ENCODE assay signal across 8 cellular contexts in the genomic region with DNA sequence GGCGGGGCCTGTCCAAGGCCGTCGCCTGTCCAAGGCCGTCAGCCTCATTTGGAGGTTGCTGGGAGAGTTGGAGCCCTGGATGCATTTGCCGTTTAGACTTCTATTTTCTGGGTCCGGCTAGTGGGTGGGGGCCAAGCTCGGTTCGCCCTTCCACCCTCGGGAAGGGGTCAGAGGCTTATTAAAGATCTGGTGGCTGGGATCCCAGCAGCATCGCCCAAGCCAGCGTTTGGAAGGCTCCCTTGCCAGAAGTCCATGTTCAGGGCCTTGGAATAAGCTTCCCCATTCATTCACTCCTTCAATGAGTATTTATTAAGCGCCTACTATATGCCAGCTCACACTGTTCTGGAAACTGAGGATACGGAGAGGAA. TPM values are rescaled to one million over a fixed set of nuclear protein-coding genes. Genes with fewer than 3 reads are reported as not detected.
DNase-seq lines count a peak whose midpoint lies in the region; ATAC-seq and TF ChIP-seq lines count a peak whose summit lies in the region.

No MANE protein-coding gene starts in this region.

- peaks cover 8% of the 10 kb centered on the region for H3K36me3 Mint-ChIP-seq in activated naive CD4-positive, alpha-beta T cell treated with anti-CD3 and anti-CD28 coated beads for 36 hours (ENCODE audit: low read depth)

- peak overlapping the region; percentile 74 for H3K4me3 ChIP-seq in lower lobe of right lung
- H3K4me3 ChIP-seq in transverse colon, result peak overlapping the region in 3 of 4 donors; percentile 64 to 86 (median 77)

- intact Hi-C loops in activated naive CD4-positive, alpha-beta T cell treated with anti-CD3 and anti-CD28 coated beads for 36 hours (cut with micrococcal nuclease), result loop anchor here (5.0 to 10.0 kb wide), 4 partner anchors 455 to 1795 kb away; partner anchors contain the start of genes CUL3 and RHBDD1
- intact Hi-C loops in lower lobe of right lung (cut with DNase I) (no loop called here), transverse colon (cut with DNase I; ENCODE audit: low total_unique reads) (no loop called here)

- DNase-seq in activated naive CD4-positive, alpha-beta T cell treated with anti-CD3 and anti-CD28 coated beads for 36 hours, result no peak
- DNase-seq in activated naive CD4-positive, alpha-beta T cell (lab: John Stamatoyannopoulos, UW), result no peak
- DNase-seq in lower lobe of right lung, result no peak
- DNase-seq in transverse colon, result no peak
- no peak for DNase-seq in glomerular visceral epithelial cell (ENCODE audit: extremely low spot score)
- DNase-seq in stimulated activated CD4-positive, alpha-beta T cell treated with anti-CD3 and anti-CD28 coated beads, Interleukin-4, amount 100 ng/mL, for 24 hours, result no peak

- no peak for TF ChIP-seq EP300 in transverse colon (IDR thresholded peaks at IDR 0.05; ENCODE audit: low read depth)

- WGBS in transverse colon (ENCODE audit: low coverage in 1 of 2), 2 donors, result 17 to 80% methylated on average over 1 to 12 of the region's 13 CpGs

- H3K4me1 ChIP-seq in lower lobe of right lung (peaks cover 33% of the 10 kb centered on the region), transverse colon (peaks cover 0 to 21% (median 9%) of the 10 kb centered on the region in 4 donors)

- no peaks in the 10 kb centered on the region for H3K9me3 Mint-ChIP-seq in activated naive CD4-positive, alpha-beta T cell treated with anti-CD3 and anti-CD28 coated beads for 36 hours

- peak overlapping the region; percentile 71 for H3K27ac Mint-ChIP-seq in activated naive CD4-positive, alpha-beta T cell treated with anti-CD3 and anti-CD28 coated beads for 36 hours

- peak overlapping the region; percentile 69 for H3K4me3 Mint-ChIP-seq in activated naive CD4-positive, alpha-beta T cell treated with anti-CD3 and anti-CD28 coated beads for 36 hours

- TF ChIP-seq CTCF in lower lobe of right lung (IDR thresholded peaks at IDR 0.05) (no peak), transverse colon (IDR thresholded peaks at IDR 0.05) (no peak)

- H3K27me3 ChIP-seq in lower lobe of right lung (ENCODE audit: low read depth) (peaks cover 20% of the 10 kb centered on the region), transverse colon (peaks cover 5% of the 10 kb centered on the region)

- H3K36me3 ChIP-seq in lower lobe of right lung (no peaks in the 10 kb centered on the region), transverse colon (no peaks in the 10 kb centered on the region)

- H3K9me3 ChIP-seq in lower lobe of right lung (no peaks in the 10 kb centered on the region), transverse colon (no peaks in the 10 kb centered on the region)

- no peaks in the 10 kb centered on the region for H3K27me3 Mint-ChIP-seq in activated naive CD4-positive, alpha-beta T cell treated with anti-CD3 and anti-CD28 coated beads for 36 hours (ENCODE audit: low read depth)

- CTCF ChIA-PET in activated naive CD4-positive, alpha-beta T cell treated with anti-CD3 and anti-CD28 coated beads for 36 hours (lab: Charles Lee), result interaction anchor here (0.8 to 1.9 kb wide), 5 partner anchors 10 to 40 kb away, joined by 3 to 8 read pairs (median 5); no protein-coding TSS in a partner anchor

- H3K4me1 Mint-ChIP-seq in activated naive CD4-positive, alpha-beta T cell treated with anti-CD3 and anti-CD28 coated beads for 36 hours (ENCODE audit: low read depth), result peaks cover 34% of the 10 kb centered on the region

- TF ChIP-seq POLR2A in transverse colon (IDR thresholded peaks at IDR 0.05), result no peak

- in situ Hi-C loops in transverse colon (cut with MboI; ENCODE audit: low pct_ligation_motif_present in 1 of 4, low pct_unique_long_range_greater_than_20kb in 1 of 4, low sequenced_read_pairs in 3 of 4), result no loop called here

- ATAC-seq in lower lobe of right lung (no peak), GM21737 (IDR thresholded peaks at IDR 0.05; ENCODE audit: unreplicated experiment) (no peak)

- H3K27ac ChIP-seq in angular gyrus (ENCODE audit: low read depth, low read length) (peak overlapping the region; percentile 84), lower lobe of right lung (peak overlapping the region; percentile 72), transverse colon (peak overlapping the region in 2 of 4 donors; percentile 75 to 76)

RNA-seq across cellular contexts. Expression of gene DOCK10, which starts 0.5 kb away (rescaled TPM):
- 100 to 1,000 TPM; 123 to 137 TPM for total RNA-seq in activated naive CD4-positive, alpha-beta T cell treated with anti-CD3 and anti-CD28 coated beads for 36 hours
- total RNA-seq in lower lobe of right lung, result 52.3 TPM
- total RNA-seq in transverse colon, result 10 to 100 TPM in 2 of 4 donors, 1 to 10 TPM in 2; 5.2 to 64.7 (median 14.5) TPM
